In the genomic region with DNA sequence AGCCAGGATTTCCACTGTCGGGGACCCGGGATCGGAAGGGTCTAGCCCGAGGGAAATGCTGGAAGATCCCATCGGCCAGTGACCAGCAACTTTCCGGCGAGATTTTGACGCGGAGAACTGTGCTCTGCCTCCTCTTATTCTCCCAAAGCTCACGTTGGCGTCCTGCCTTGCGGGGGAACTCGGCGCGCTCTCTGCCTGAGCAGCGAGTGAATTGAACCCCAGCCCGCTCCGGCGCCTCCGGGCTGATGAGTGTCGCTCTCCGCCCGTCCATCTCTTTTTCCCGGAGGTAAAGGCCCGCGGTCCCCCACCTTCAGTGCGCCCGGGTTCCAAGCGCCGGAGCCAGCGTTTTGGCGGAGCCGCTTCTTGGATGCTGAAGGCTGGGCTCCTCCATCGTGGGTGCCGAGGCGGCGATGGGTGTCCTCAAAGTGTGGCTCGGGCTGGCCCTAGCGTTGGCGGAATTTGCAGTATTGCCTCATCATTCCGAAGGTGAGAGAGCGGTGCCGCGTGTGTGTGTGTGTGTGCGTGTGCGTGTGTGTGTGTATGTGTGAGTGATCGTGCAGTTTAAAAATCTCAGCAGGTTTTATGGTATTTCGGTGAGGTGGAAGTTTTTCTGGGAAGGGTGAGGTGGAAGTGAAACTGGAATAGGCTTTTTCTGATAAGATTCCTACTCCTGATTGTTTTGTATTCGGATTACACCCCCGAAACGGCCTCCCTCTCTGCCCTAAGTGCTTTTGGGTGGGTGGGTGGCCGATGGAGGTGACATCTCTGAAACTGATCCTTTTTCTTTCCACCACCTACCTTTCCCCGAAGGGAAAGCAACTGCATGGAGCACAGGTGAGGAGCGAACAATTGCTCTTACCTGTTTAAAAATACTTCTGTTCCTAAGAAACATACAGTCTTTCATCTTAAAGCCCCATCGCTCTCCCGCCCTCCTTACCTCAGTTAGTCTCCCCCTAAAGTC, we compare ENCODE assay signal across 8 cellular contexts. TPM values are rescaled to one million over a fixed set of nuclear protein-coding genes. Genes with fewer than 3 reads are reported as not detected.
DNase-seq lines count a peak whose midpoint lies in the region; ATAC-seq and TF ChIP-seq lines count a peak whose summit lies in the region.

No MANE protein-coding gene starts in this region.

- H3K27me3 ChIP-seq in foreskin keratinocyte, result no peaks in the 10 kb centered on the region

- H3K4me3 Mint-ChIP-seq in activated T-helper 1 cell treated with anti-CD3 and anti-CD28 coated beads, Interleukin-12 subunit alpha, Interleukin-12 subunit beta, Interleukin-2, Interleukin-4 antibody, amounts not matched to agents 30 ng/mL and 10 ng/mL and 1 ng/mL, durations not matched to agents 14 hours and 24 hours and 36 hours, result peak overlapping the region; percentile 82
- H3K4me3 Mint-ChIP-seq in neural crest cell, result peak overlapping the region; percentile 91

- peaks cover 30% of the 10 kb centered on the region for H3K4me1 Mint-ChIP-seq in activated T-helper 1 cell treated with anti-CD3 and anti-CD28 coated beads, Interleukin-12 subunit alpha, Interleukin-12 subunit beta, Interleukin-2, Interleukin-4 antibody, amounts not matched to agents 30 ng/mL and 10 ng/mL and 1 ng/mL, durations not matched to agents 14 hours and 24 hours and 36 hours (ENCODE audit: low read depth)
- peaks cover 31% of the 10 kb centered on the region for H3K4me1 Mint-ChIP-seq in neural crest cell

- DNase-seq in GM10266 (ENCODE audit: extremely low spot score), result peak; percentile 32
- peak; percentile 59 for DNase-seq in NCI-H1092 (lab: John Stamatoyannopoulos, UW)
- no peak for DNase-seq in activated T-helper 1 cell treated with anti-CD3 and anti-CD28 coated beads, Interleukin-12 subunit alpha, Interleukin-12 subunit beta, Interleukin-2, Interleukin-4 antibody, amounts not matched to agents 30 ng/mL and 10 ng/mL and 1 ng/mL, durations not matched to agents 14 hours and 24 hours and 36 hours (ENCODE audit: low spot score)
- peak; percentile 38 to 62 for DNase-seq in foreskin keratinocyte
- DNase-seq in neural crest cell (ENCODE audit: low read depth, low spot score), result peak; percentile 38

- H3K4me1 ChIP-seq in foreskin keratinocyte, result peaks cover 6% of the 10 kb centered on the region

- H3K9me3 Mint-ChIP-seq in activated T-helper 1 cell treated with anti-CD3 and anti-CD28 coated beads, Interleukin-12 subunit alpha, Interleukin-12 subunit beta, Interleukin-2, Interleukin-4 antibody, amounts not matched to agents 30 ng/mL and 10 ng/mL and 1 ng/mL, durations not matched to agents 14 hours and 24 hours and 36 hours, result no peaks in the 10 kb centered on the region
- H3K9me3 Mint-ChIP-seq in neural crest cell, result no peaks in the 10 kb centered on the region

- ATAC-seq in foreskin keratinocyte (peak; percentile 14), GM21529 (IDR thresholded peaks at IDR 0.05; ENCODE audit: unreplicated experiment) (no peak), HG02840 (IDR thresholded peaks at IDR 0.05; ENCODE audit: low FRiP score, unreplicated experiment) (no peak)

- peaks cover 3% of the 10 kb centered on the region for H3K36me3 Mint-ChIP-seq in activated T-helper 1 cell treated with anti-CD3 and anti-CD28 coated beads, Interleukin-12 subunit alpha, Interleukin-12 subunit beta, Interleukin-2, Interleukin-4 antibody, amounts not matched to agents 30 ng/mL and 10 ng/mL and 1 ng/mL, durations not matched to agents 14 hours and 24 hours and 36 hours (ENCODE audit: low read depth)
- H3K36me3 Mint-ChIP-seq in neural crest cell (ENCODE audit: low read depth), result no peaks in the 10 kb centered on the region

- TF ChIP-seq CTCF in 22Rv1 (IDR thresholded peaks at IDR 0.05) (no peak), GM10266 (IDR thresholded peaks at IDR 0.05; ENCODE audit: control insufficient read depth, insufficient read depth, low read depth, missing control alignments) (no peak), foreskin keratinocyte (conservative IDR thresholded peaks at IDR 0.05) (no peak), neural crest cell (conservative IDR thresholded peaks at IDR 0.05) (no peak)

- intact Hi-C loops in activated T-helper 1 cell treated with anti-CD3 and anti-CD28 coated beads, Interleukin-12 subunit alpha, Interleukin-12 subunit beta, Interleukin-2, Interleukin-4 antibody, amounts not matched to agents 30 ng/mL and 10 ng/mL and 1 ng/mL, durations not matched to agents 14 hours and 24 hours and 36 hours (cut with micrococcal nuclease), result loop anchor here (10.0 kb wide), 1 partner anchor 257 kb away; no protein-coding TSS in a partner anchor

- H3K27me3 Mint-ChIP-seq in activated T-helper 1 cell treated with anti-CD3 and anti-CD28 coated beads, Interleukin-12 subunit alpha, Interleukin-12 subunit beta, Interleukin-2, Interleukin-4 antibody, amounts not matched to agents 30 ng/mL and 10 ng/mL and 1 ng/mL, durations not matched to agents 14 hours and 24 hours and 36 hours (ENCODE audit: insufficient read depth), result peaks cover 69% of the 10 kb centered on the region
- H3K27me3 Mint-ChIP-seq in neural crest cell (ENCODE audit: low read depth), result peaks cover 34% of the 10 kb centered on the region

- peak overlapping the region; percentile 81 for H3K27ac Mint-ChIP-seq in activated T-helper 1 cell treated with anti-CD3 and anti-CD28 coated beads, Interleukin-12 subunit alpha, Interleukin-12 subunit beta, Interleukin-2, Interleukin-4 antibody, amounts not matched to agents 30 ng/mL and 10 ng/mL and 1 ng/mL, durations not matched to agents 14 hours and 24 hours and 36 hours
- H3K27ac Mint-ChIP-seq in neural crest cell (ENCODE audit: unreplicated experiment), result no peak overlapping the region

- H3K27ac ChIP-seq in 22Rv1, result peak overlapping the region; percentile 98
- H3K27ac ChIP-seq in foreskin keratinocyte, result no peak overlapping the region

RNA-seq across cellular contexts. Expression of a gene that starts 0.8 kb away (rescaled TPM):
- not detected in 2 replicates for total RNA-seq in activated T-helper 1 cell treated with anti-CD3 and anti-CD28 coated beads, Interleukin-12 subunit alpha, Interleukin-12 subunit beta, Interleukin-2, Interleukin-4 antibody, amounts not matched to agents 30 ng/mL and 10 ng/mL and 1 ng/mL, durations not matched to agents 14 hours and 24 hours and 36 hours
- total RNA-seq in foreskin keratinocyte, result 7.1 and 7.9 TPM in 2 replicates
- 1.3 TPM in 2 replicates for polyA plus RNA-seq in foreskin keratinocyte
- total RNA-seq in neural crest cell, result 8.4 and 9.3 TPM in 2 replicates
